Comparison of ENCODE assay signal across 29 cellular contexts in the genomic region with DNA sequence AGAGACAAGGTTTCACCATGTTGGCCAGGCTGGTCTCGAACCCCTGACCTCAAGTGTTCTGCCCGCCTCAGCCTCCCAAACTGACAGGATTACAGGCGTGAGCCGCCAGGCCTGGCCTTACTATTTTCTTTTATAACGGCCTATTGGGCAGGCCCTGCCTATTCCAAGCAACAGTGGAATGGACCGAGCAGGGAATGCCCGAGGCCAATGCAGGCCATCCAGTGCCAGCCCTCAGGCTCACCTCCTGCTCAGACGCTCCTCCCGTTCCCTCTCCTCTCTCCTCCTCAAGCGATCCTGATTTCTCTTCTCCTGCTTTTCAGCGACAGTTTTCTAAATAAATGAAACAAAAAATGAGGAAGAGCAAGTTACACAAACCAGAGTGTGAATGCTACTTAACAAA. TPM values are rescaled to one million over a fixed set of nuclear protein-coding genes. Genes with fewer than 3 reads are reported as not detected.
"Had no signal": no experiment of that assay in that cellular context is flagged by ENCODE, and none has a peak within 500 bp of the region (broad histone marks: within the 10 kb centered on the region; RNA-seq: fewer than 3 reads in every experiment).

No MANE protein-coding gene starts in this region.

- H3K9me3 Mint-ChIP-seq: immature natural killer cell; naive thymus-derived CD8-positive, alpha-beta T cell; stimulated activated memory B cell treated with anti-CD40 and anti-IgM and Interleukin-4, amounts not matched to agents 10 μg/mL and 1 μg/mL and 100 μg/mL, for 72 hours; stimulated activated naive CD8-positive, alpha-beta T cell treated with anti-CD3 and anti-CD28 coated beads, Interleukin-15, amount 100 ng/mL, for 72 hours had no signal

- H3K27me3 Mint-ChIP-seq: naive thymus-derived CD8-positive, alpha-beta T cell; stimulated activated memory B cell treated with anti-CD40 and anti-IgM and Interleukin-4, amounts not matched to agents 10 μg/mL and 1 μg/mL and 100 μg/mL, for 72 hours; stimulated activated naive CD8-positive, alpha-beta T cell treated with anti-CD3 and anti-CD28 coated beads, Interleukin-15, amount 100 ng/mL, for 72 hours had no signal

- H2AFZ ChIP-seq: parathyroid adenoma had no signal

- DNase-seq: heart left ventricle; hypothalamus; immature natural killer cell; kidney; left colon; lower lobe of right lung; mammary epithelial cell; mesenchymal stem cell; naive thymus-derived CD8-positive, alpha-beta T cell; nucleus accumbens; right lobe of liver; stimulated activated CD4-positive, alpha-beta T cell treated with anti-CD3 and anti-CD28 coated beads, Interleukin-1b, Interleukin-23, amount 100 ng/mL, for 48 hours; stimulated activated CD4-positive, alpha-beta T cell treated with anti-CD3 and anti-CD28 coated beads, Interleukin-2, amount 100 ng/mL, for 48 hours; stimulated activated CD4-positive, alpha-beta T cell treated with anti-CD3 and anti-CD28 coated beads, Interleukin-4, amount 100 ng/mL, for 4 hours; stimulated activated CD8-positive, alpha-beta memory T cell treated with anti-CD3 and anti-CD28 coated beads, Interleukin-4, amount 100 ng/mL, for 48 hours; stimulated activated naive CD4-positive, alpha-beta T cell treated with Interleukin-2 at 50 U/mL for 16 hours; stimulated activated naive CD8-positive, alpha-beta T cell treated with anti-CD3 and anti-CD28 coated beads, Interleukin-15, amount 100 ng/mL, for 72 hours; substantia nigra; upper lobe of right lung had no signal

- H3K27me3 ChIP-seq: heart left ventricle, left lung, right atrium auricular region, right lobe of liver, tibial nerve, upper lobe of right lung had no signal

- H3K4me3 Mint-ChIP-seq: immature natural killer cell; naive thymus-derived CD8-positive, alpha-beta T cell; stimulated activated memory B cell treated with anti-CD40 and anti-IgM and Interleukin-4, amounts not matched to agents 10 μg/mL and 1 μg/mL and 100 μg/mL, for 72 hours; stimulated activated naive CD8-positive, alpha-beta T cell treated with anti-CD3 and anti-CD28 coated beads, Interleukin-15, amount 100 ng/mL, for 72 hours had no signal

- H3K27ac ChIP-seq: heart left ventricle, left lung, lower lobe of right lung, parathyroid adenoma, right atrium auricular region, right lobe of liver, tibial nerve, upper lobe of right lung had no signal

- H3K4me1 ChIP-seq: heart left ventricle, left lung, lower lobe of right lung, parathyroid adenoma, right atrium auricular region, right lobe of liver, tibial nerve, upper lobe of right lung had no signal

- H3K4me2 ChIP-seq: smooth muscle cell had no signal

- ATAC-seq: heart left ventricle; left lung; lower lobe of right lung; naive thymus-derived CD8-positive, alpha-beta T cell; right lobe of liver; stimulated activated memory B cell treated with anti-CD40 and anti-IgM and Interleukin-4, amounts not matched to agents 10 μg/mL and 1 μg/mL and 100 μg/mL, for 72 hours; stimulated activated naive CD8-positive, alpha-beta T cell treated with anti-CD3 and anti-CD28 coated beads, Interleukin-15, amount 100 ng/mL, for 72 hours; upper lobe of right lung had no signal

- H3K4me3 ChIP-seq: heart left ventricle, left lung, lower lobe of right lung, right atrium auricular region, right lobe of liver, smooth muscle cell, tibial nerve, upper lobe of right lung had no signal

- H3K9me3 ChIP-seq: heart left ventricle, left lung, lower lobe of right lung, right atrium auricular region, right lobe of liver, tibial nerve, upper lobe of right lung had no signal

- H3K79me2 ChIP-seq: parathyroid adenoma had no signal

RNA-seq across cellular contexts. Expression of gene HBQ1, which starts 12.4 kb away (rescaled TPM):
- total RNA-seq: heart left ventricle; kidney; left colon; left lung; lower lobe of right lung; mucosa of gallbladder; naive thymus-derived CD8-positive, alpha-beta T cell; osteocyte; renal cortical epithelial cell; smooth muscle cell; tibial nerve; upper lobe of right lung had no signal

RNA-seq across cellular contexts. Expression of gene HBA1, which starts 16.2 kb away (rescaled TPM):
- total RNA-seq: naive thymus-derived CD8-positive, alpha-beta T cell; osteocyte; pulmonary artery endothelial cell; renal cortical epithelial cell; smooth muscle cell had no signal

RNA-seq across cellular contexts. Expression of gene HBA2, which starts 20.0 kb away (rescaled TPM):
- total RNA-seq: mammary epithelial cell; naive thymus-derived CD8-positive, alpha-beta T cell; osteocyte; pulmonary artery endothelial cell; renal cortical epithelial cell; smooth muscle cell had no signal

RNA-seq across cellular contexts. Expression of gene HBM, which starts 26.9 kb away (rescaled TPM):
- total RNA-seq: kidney; left colon; left lung; lower lobe of right lung; mammary epithelial cell; mucosa of gallbladder; naive thymus-derived CD8-positive, alpha-beta T cell; osteocyte; pulmonary artery endothelial cell; renal cortical epithelial cell; smooth muscle cell; upper lobe of right lung had no signal
